In the genomic region with DNA sequence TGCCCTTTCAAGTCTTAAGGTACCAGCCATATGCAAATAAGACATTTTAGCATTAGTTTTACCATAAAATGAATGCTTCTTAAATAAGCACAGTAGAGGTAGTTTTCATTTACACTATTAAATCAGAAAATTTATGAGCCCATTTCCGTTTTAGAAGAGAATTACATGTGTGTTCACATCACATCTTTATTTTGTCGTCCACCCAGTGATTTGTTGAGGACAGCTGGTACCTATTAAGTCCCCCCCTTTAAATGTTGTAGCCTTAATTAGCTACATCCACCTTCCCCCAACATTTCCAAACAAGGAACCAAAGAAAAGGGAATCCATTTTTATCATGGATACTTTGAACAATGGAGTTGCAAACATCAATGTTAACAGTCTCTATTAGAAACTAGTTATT, we compare ENCODE assay signal across 13 cellular contexts. TPM values are rescaled to one million over a fixed set of nuclear protein-coding genes. Genes with fewer than 3 reads are reported as not detected.
DNase-seq lines count a peak whose midpoint lies in the region; ATAC-seq and TF ChIP-seq lines count a peak whose summit lies in the region.
"Had no signal": no experiment of that assay in that cellular context is flagged by ENCODE, and none has a peak within 500 bp of the region (broad histone marks: within the 10 kb centered on the region; RNA-seq: fewer than 3 reads in every experiment).

No MANE protein-coding gene starts in this region.

- H3K4me3 Mint-ChIP-seq in GM23338 (peak overlapping the region; percentile 50), brain (peak overlapping the region in 4 of 5 experiments; percentile 27 to 55 (median 46)), nephron progenitor cell (peak overlapping the region; percentile 74)

- no peak for ATAC-seq in GM23338
- no peak for ATAC-seq in HG02970 (IDR thresholded peaks at IDR 0.05; ENCODE audit: low FRiP score, unreplicated experiment)

- H3K4me2 ChIP-seq in GM23338: peak overlapping the region; percentile 65

- TF ChIP-seq CTCF in GM23338 (conservative IDR thresholded peaks at IDR 0.05; ENCODE audit: low read depth in 2 of 2) (no peak), brain (conservative IDR thresholded peaks at IDR 0.05) (no peak), nephron progenitor cell (IDR thresholded peaks at IDR 0.05) (no peak)

- peak overlapping the region; percentile 23 for H3K4me3 ChIP-seq in GM23338
- H3K4me3 ChIP-seq: Peyer's patch had no signal

- H4K20me1 ChIP-seq in GM23338 (replicated peaks; ENCODE audit: insufficient read depth): peaks cover 14% of the 10 kb centered on the region

- peaks cover 9% of the 10 kb centered on the region; the same call in 1 of the 2 replicates for H3F3A ChIP-seq in GM23338 (replicated peaks; ENCODE audit: low read depth)

- H3K36me3 ChIP-seq in GM23338 (ENCODE audit: insufficient read depth): no peaks in the 10 kb centered on the region
- H3K36me3 ChIP-seq: Peyer's patch had no signal

- H3K9me3 Mint-ChIP-seq in GM23338 (peaks cover 4% of the 10 kb centered on the region; the same call in 2 of the 3 replicates), brain (no peaks in the 10 kb centered on the region), nephron progenitor cell (no peaks in the 10 kb centered on the region)

- H3K9me2 ChIP-seq in GM23338 (ENCODE audit: insufficient read depth): no peaks in the 10 kb centered on the region

- no peak for DNase-seq in GM23338 (ENCODE audit: low spot score)
- DNase-seq in NCI-H1417 (lab: John Stamatoyannopoulos, UW): peak in 2 of 3 experiments; percentile 17 to 74
- DNase-seq in nephron progenitor cell: no peak
- DNase-seq in stimulated activated CD4-positive, alpha-beta T cell treated with anti-CD3 and anti-CD28 coated beads, Interleukin-15, amount 100 ng/mL, for 24 hours: no peak
- no peak for DNase-seq in RKO (ENCODE audit: low spot score)
- DNase-seq: DMS153, H7, IMR-90, NCI-H1694, Peyer's patch, SHP77 had no signal

- peaks cover 14% of the 10 kb centered on the region; the same call in 1 of the 3 replicates for H3K36me3 Mint-ChIP-seq in GM23338 (ENCODE audit: low read depth)
- no peaks in the 10 kb centered on the region for H3K36me3 Mint-ChIP-seq in brain
- no peaks in the 10 kb centered on the region for H3K36me3 Mint-ChIP-seq in nephron progenitor cell (ENCODE audit: low read depth)

- H2AFZ ChIP-seq in GM23338: no peak overlapping the region

- H3K27me3 ChIP-seq in GM23338 (ENCODE audit: insufficient read depth): no peaks in the 10 kb centered on the region
- H3K27me3 ChIP-seq: Peyer's patch had no signal

- H3K79me2 ChIP-seq in GM23338 (replicated peaks; ENCODE audit: insufficient read depth): peaks cover 75% of the 10 kb centered on the region

- no peak overlapping the region for H3K27ac ChIP-seq in GM23338 (ENCODE audit: low read depth)
- H3K27ac ChIP-seq: Peyer's patch had no signal

- H3K27me3 Mint-ChIP-seq in GM23338 (ENCODE audit: insufficient read depth, low read depth, poor library complexity): peaks cover 18% of the 10 kb centered on the region
- H3K27me3 Mint-ChIP-seq in brain: peaks cover 6% of the 10 kb centered on the region
- H3K27me3 Mint-ChIP-seq in nephron progenitor cell (ENCODE audit: low read depth, poor library complexity): no peaks in the 10 kb centered on the region

- H3K4me1 Mint-ChIP-seq in GM23338: peaks cover 89% of the 10 kb centered on the region
- peaks cover 98% of the 10 kb centered on the region for H3K4me1 Mint-ChIP-seq in brain
- H3K4me1 Mint-ChIP-seq in nephron progenitor cell: peaks cover 100% of the 10 kb centered on the region

- no peak overlapping the region for H3K27ac Mint-ChIP-seq in GM23338
- peak overlapping the region in 4 of 5 experiments; percentile 4 to 95 (median 64) for H3K27ac Mint-ChIP-seq in brain
- H3K27ac Mint-ChIP-seq in nephron progenitor cell: peak overlapping the region; percentile 100

- peaks cover 91% of the 10 kb centered on the region for H3K4me1 ChIP-seq in GM23338 (ENCODE audit: insufficient read depth)

TF ChIP-seq in GM23338, 12 proteins besides CTCF, POLR2A, EP300 and RAD21 (continues in another document):
- TF ChIP-seq STAT1 (IDR thresholded peaks at IDR 0.05; ENCODE audit: unreplicated experiment) (no peak), POLR2AphosphoS5 (IDR thresholded peaks at IDR 0.05; ENCODE audit: low read depth) (no peak), EZH2phosphoT487 (IDR thresholded peaks at IDR 0.05; ENCODE audit: unreplicated experiment) (no peak), EZH2 (IDR thresholded peaks at IDR 0.05; ENCODE audit: low read depth, unreplicated experiment) (no peak), ETS1 (IDR thresholded peaks at IDR 0.05) (no peak), ZNF114 (CRISPR knock-in tag; IDR thresholded peaks at IDR 0.05) (no peak), NANOG (IDR thresholded peaks at IDR 0.05; ENCODE audit: borderline replicate concordance) (no peak), ZNF331 (CRISPR knock-in tag; IDR thresholded peaks at IDR 0.05; ENCODE audit: low read depth) (no peak), JUNB (IDR thresholded peaks at IDR 0.05; ENCODE audit: unreplicated experiment) (no peak)
- TF ChIP-seq, protein P1, sequence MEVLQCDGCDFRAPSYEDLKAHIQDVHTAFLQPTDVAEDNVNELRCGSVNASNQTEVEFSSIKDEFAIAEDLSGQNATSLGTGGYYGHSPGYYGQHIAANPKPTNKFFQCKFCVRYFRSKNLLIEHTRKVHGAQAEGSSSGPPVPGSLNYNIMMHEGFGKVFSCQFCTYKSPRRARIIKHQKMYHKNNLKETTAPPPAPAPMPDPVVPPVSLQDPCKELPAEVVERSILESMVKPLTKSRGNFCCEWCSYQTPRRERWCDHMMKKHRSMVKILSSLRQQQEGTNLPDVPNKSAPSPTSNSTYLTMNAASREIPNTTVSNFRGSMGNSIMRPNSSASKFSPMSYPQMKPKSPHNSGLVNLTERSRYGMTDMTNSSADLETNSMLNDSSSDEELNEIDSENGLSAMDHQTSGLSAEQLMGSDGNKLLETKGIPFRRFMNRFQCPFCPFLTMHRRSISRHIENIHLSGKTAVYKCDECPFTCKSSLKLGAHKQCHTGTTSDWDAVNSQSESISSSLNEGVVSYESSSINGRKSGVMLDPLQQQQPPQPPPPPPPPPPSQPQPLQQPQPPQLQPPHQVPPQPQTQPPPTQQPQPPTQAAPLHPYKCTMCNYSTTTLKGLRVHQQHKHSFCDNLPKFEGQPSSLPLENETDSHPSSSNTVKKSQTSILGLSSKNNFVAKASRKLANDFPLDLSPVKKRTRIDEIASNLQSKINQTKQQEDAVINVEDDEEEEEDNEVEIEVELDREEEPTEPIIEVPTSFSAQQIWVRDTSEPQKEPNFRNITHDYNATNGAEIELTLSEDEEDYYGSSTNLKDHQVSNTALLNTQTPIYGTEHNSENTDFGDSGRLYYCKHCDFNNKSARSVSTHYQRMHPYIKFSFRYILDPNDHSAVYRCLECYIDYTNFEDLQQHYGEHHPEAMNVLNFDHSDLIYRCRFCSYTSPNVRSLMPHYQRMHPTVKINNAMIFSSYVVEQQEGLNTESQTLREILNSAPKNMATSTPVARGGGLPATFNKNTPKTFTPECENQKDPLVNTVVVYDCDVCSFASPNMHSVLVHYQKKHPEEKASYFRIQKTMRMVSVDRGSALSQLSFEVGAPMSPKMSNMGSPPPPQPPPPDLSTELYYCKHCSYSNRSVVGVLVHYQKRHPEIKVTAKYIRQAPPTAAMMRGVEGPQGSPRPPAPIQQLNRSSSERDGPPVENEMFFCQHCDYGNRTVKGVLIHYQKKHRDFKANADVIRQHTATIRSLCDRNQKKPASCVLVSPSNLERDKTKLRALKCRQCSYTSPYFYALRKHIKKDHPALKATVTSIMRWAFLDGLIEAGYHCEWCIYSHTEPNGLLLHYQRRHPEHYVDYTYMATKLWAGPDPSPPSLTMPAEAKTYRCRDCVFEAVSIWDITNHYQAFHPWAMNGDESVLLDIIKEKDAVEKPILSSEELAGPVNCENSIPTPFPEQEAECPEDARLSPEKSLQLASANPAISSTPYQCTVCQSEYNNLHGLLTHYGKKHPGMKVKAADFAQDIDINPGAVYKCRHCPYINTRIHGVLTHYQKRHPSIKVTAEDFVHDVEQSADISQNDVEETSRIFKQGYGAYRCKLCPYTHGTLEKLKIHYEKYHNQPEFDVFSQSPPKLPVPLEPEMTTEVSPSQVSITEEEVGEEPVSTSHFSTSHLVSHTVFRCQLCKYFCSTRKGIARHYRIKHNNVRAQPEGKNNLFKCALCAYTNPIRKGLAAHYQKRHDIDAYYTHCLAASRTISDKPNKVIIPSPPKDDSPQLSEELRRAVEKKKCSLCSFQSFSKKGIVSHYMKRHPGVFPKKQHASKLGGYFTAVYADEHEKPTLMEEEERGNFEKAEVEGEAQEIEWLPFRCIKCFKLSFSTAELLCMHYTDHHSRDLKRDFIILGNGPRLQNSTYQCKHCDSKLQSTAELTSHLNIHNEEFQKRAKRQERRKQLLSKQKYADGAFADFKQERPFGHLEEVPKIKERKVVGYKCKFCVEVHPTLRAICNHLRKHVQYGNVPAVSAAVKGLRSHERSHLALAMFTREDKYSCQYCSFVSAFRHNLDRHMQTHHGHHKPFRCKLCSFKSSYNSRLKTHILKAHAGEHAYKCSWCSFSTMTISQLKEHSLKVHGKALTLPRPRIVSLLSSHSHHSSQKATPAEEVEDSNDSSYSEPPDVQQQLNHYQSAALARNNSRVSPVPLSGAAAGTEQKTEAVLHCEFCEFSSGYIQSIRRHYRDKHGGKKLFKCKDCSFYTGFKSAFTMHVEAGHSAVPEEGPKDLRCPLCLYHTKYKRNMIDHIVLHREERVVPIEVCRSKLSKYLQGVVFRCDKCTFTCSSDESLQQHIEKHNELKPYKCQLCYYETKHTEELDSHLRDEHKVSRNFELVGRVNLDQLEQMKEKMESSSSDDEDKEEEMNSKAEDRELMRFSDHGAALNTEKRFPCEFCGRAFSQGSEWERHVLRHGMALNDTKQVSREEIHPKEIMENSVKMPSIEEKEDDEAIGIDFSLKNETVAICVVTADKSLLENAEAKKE (CRISPR knock-in tag; IDR thresholded peaks at IDR 0.05): no peak

RNA-seq across cellular contexts. Expression of gene IL17RD, which starts 6.8 kb away (rescaled TPM):
- 79.6 and 104 TPM in 2 replicates for total RNA-seq in GM23338 (2014; rRNA removed; shearing (Covaris generic))
- 10.7 and 11.9 TPM in 2 replicates for polyA plus RNA-seq in GM23338 (2016; fragmentation: Nextera tagmentation; extraction: Ambion mirVana)
- polyA plus RNA-seq in brain (ENCODE audit: insufficient read depth, low read depth, low replicate concordance): 6.1 TPM

RNA-seq across cellular contexts. Expression of gene HESX1, which starts 41.5 kb away (rescaled TPM):
- total RNA-seq in GM23338 (2014; rRNA removed; shearing (Covaris generic)): 11.9 and 21.1 TPM in 2 replicates
- 55.6 and 56.7 TPM in 2 replicates for polyA plus RNA-seq in GM23338 (2016; fragmentation: Nextera tagmentation; extraction: Ambion mirVana)
- 0.71 TPM for polyA plus RNA-seq in brain (ENCODE audit: insufficient read depth, low read depth, low replicate concordance)
- total RNA-seq: Peyer's patch had no signal

Comparison
In these comparisons a context has a peak if more than half of its experiments do, and no peak if none do; other contexts are left out.
1. DNase-seq: peak in NCI-H1417 (2 of 3); none in GM23338 (single experiment), nephron progenitor cell (single experiment), stimulated activated CD4-positive, alpha-beta T cell treated with anti-CD3 and anti-CD28 coated beads, Interleukin-15, amount 100 ng/mL, for 24 hours (single experiment) and RKO (single experiment).
2. RNA of gene HESX1, which starts 41.5 kb away (polyA plus RNA-seq): 55.6 to 56.7 TPM in GM23338; 0.71 TPM in brain (single experiment); every median in the first group is over 10 times any median in the second.
3. Peak in every context shown above with its lines, with median percentiles within 50 percentile points of each other: H3K4me3 Mint-ChIP-seq.